Comparison of ENCODE assay signal across 8 cellular contexts in genomic region chr7:134140889-134141867, GRCh38. TPM values are rescaled to one million over a fixed set of nuclear protein-coding genes. Genes with fewer than 3 reads are reported as not detected.
DNase-seq lines count a peak whose midpoint lies in the region; ATAC-seq and TF ChIP-seq lines count a peak whose summit lies in the region.

No MANE protein-coding gene starts in this region.

- no peaks in the 10 kb centered on the region for H3K79me2 ChIP-seq in Loucy (ENCODE audit: insufficient read depth, low read length)

- ATAC-seq in GM21723 (IDR thresholded peaks at IDR 0.05; ENCODE audit: unreplicated experiment): peak; percentile 93
- peak; percentile 100 for ATAC-seq in left lobe of liver
- no peak for ATAC-seq in HG02970 (IDR thresholded peaks at IDR 0.05; ENCODE audit: low FRiP score, unreplicated experiment)

- no peaks in the 10 kb centered on the region for H3K9me2 ChIP-seq in Loucy (replicated peaks; ENCODE audit: low read depth, low read length)

- H3K9ac ChIP-seq in Loucy (ENCODE audit: low read depth, low read length, poor library complexity, severe bottlenecking): no peak overlapping the region

- no peaks in the 10 kb centered on the region for H3K27me3 ChIP-seq in Loucy (ENCODE audit: insufficient read depth, low read length, poor library complexity, severe bottlenecking)

- no peaks in the 10 kb centered on the region for H3K4me1 ChIP-seq in Loucy (ENCODE audit: insufficient read depth, low read length, poor library complexity, severe bottlenecking)

- CTCF ChIA-PET in GM10248 (lab: Yijun Ruan, JAX): interaction anchor here (0.5 to 2.3 kb wide), 40 partner anchors 9 to 1822 kb away, joined by 3 to 41 read pairs (median 4); partner anchors contain the start of gene LRGUK

- H3K9me3 ChIP-seq in Loucy (ENCODE audit: insufficient read depth, low read depth, low read length): no peaks in the 10 kb centered on the region

- POLR2A ChIA-PET in GM10248 (lab: Yijun Ruan, JAX): no interaction called here

- peak; percentile 92 for TF ChIP-seq CTCF in GM10248 (IDR thresholded peaks at IDR 0.05; ENCODE audit: control extremely low read depth, extremely low read depth, low read depth, missing control alignments)
- peak; percentile 98 for TF ChIP-seq CTCF in Loucy (conservative IDR thresholded peaks at IDR 0.05; ENCODE audit: low read length)
- peak; percentile 92 for TF ChIP-seq CTCF in choroid plexus epithelial cell (conservative IDR thresholded peaks at IDR 0.05; ENCODE audit: low read depth, low read length)

- H3F3A ChIP-seq in Loucy (ENCODE audit: low read depth): no peaks in the 10 kb centered on the region

- H4K20me1 ChIP-seq in Loucy (ENCODE audit: insufficient read depth, low read length, poor library complexity, severe bottlenecking): no peaks in the 10 kb centered on the region

- peak overlapping the region; percentile 9; the same call in 1 of the 2 replicates for H2AFZ ChIP-seq in Loucy (ENCODE audit: low read length)

- no peaks in the 10 kb centered on the region for H3K36me3 ChIP-seq in Loucy (ENCODE audit: insufficient read depth, low read length)

- no peak overlapping the region for H3K4me3 ChIP-seq in Loucy (ENCODE audit: low read length, poor library complexity, severe bottlenecking)
- no peak overlapping the region for H3K4me3 ChIP-seq in choroid plexus epithelial cell (ENCODE audit: low read depth, low read length)

- peak; percentile 78 for DNase-seq in GM10248 (ENCODE audit: extremely low spot score)
- peak; percentile 63 for DNase-seq in activated CD4-positive, CD25-positive, alpha-beta regulatory T cell treated with anti-CD3 and anti-CD28 coated beads, Interleukin-2, amount 50 U/mL, for 72 hours
- peak; percentile 70 for DNase-seq in choroid plexus epithelial cell (ENCODE audit: low read depth)
- peak; percentile 76 for DNase-seq in left lobe of liver (ENCODE audit: low spot score)
- peak; percentile 47 for DNase-seq in stimulated activated CD4-positive, alpha-beta T cell treated with anti-CD3 and anti-CD28 coated beads, Interleukin-4, amount 100 ng/mL, for 24 hours

- H3K4me2 ChIP-seq in Loucy (ENCODE audit: low read depth, low read length, poor library complexity, severe bottlenecking): no peak overlapping the region

RNA-seq across cellular contexts. Expression of gene LRGUK, which starts 14.0 kb away (rescaled TPM):
- 0.15 TPM for total RNA-seq in left lobe of liver
